ENCODE assay signal across 2 cellular contexts in the genomic region with DNA sequence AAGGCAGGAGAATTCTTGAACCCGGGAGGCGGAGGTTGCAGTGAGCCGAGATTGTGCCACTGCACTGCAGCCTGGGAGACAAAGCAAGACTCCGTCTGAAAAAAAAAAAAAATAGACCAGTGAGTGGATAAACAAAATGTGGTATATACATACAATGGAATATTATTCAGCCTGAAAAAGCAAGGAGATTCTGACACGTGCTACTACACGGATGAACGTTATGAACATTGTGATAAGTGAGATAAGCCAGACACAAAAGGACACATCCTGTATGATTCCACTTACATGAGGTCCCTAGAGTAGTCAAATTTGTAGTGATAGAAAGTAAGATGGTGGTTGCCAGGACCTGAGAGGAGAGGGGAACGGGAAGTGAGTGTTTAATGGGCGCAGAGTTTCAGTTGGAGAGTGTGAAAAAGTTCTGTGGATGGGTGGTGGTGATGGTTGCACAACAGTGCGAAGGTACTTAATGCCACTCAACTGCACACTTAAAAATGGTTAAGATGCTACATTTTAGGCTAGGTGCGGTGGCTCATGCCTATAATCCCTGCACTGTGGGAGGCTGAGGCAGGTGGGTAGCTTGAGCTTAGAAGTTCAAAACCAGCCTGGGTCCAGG.
TF ChIP-seq lines count a peak whose summit lies in the region.

No MANE protein-coding gene starts in this region.

TF ChIP-seq in HCT116, 20 proteins besides CTCF, POLR2A, EP300 and RAD21:
- TF ChIP-seq SRF (IDR thresholded peaks at IDR 0.05; ENCODE audit: low read depth) (no peak), ATF3 (IDR thresholded peaks at IDR 0.05) (no peak), REST (IDR thresholded peaks at IDR 0.05; ENCODE audit: low read depth) (no peak), SP1 (IDR thresholded peaks at IDR 0.05; ENCODE audit: low read depth) (no peak), EGR1 (IDR thresholded peaks at IDR 0.05; ENCODE audit: low read depth) (no peak), JUND (IDR thresholded peaks at IDR 0.05) (no peak), YY1 (IDR thresholded peaks at IDR 0.05; ENCODE audit: extremely low read depth, insufficient replicate concordance, low read depth, low read length) (no peak), MAX (IDR thresholded peaks at IDR 0.05) (no peak), EZH2phosphoT487 (IDR thresholded peaks at IDR 0.05; ENCODE audit: borderline replicate concordance) (no peak), ZBTB33 (IDR thresholded peaks at IDR 0.05; ENCODE audit: extremely low read depth, insufficient replicate concordance, low read length) (no peak), CEBPB (IDR thresholded peaks at IDR 0.05; ENCODE audit: low read depth) (no peak), POLR2AphosphoS5 (IDR thresholded peaks at IDR 0.05; ENCODE audit: low read depth, low read length) (no peak), ELF1 (IDR thresholded peaks at IDR 0.05; ENCODE audit: borderline replicate concordance, low read depth) (no peak), EZH2 (IDR thresholded peaks at IDR 0.05) (no peak), FOSL1 (IDR thresholded peaks at IDR 0.05; ENCODE audit: low read depth) (no peak), TCF7L2 (IDR thresholded peaks at IDR 0.05; ENCODE audit: borderline replicate concordance, extremely low read depth, insufficient read depth, insufficient read length) (no peak), CBX3 (IDR thresholded peaks at IDR 0.05; ENCODE audit: low read depth) (no peak), ZNF274 (IDR thresholded peaks at IDR 0.05; ENCODE audit: low read depth, low read length) (no peak), ZFX (IDR thresholded peaks at IDR 0.05) (no peak), SIN3A (IDR thresholded peaks at IDR 0.05; ENCODE audit: low read depth) (no peak)

TF ChIP-seq in H1, 55 proteins besides CTCF, POLR2A, EP300 and RAD21:
- TF ChIP-seq CREB1 (IDR thresholded peaks at IDR 0.05) (no peak), BACH1 (IDR thresholded peaks at IDR 0.05; ENCODE audit: low read length) (no peak), RFX5 (IDR thresholded peaks at IDR 0.05; ENCODE audit: borderline replicate concordance, low read depth, low read length) (no peak), SUZ12 (IDR thresholded peaks at IDR 0.05; ENCODE audit: low read length) (no peak), RNF2 (IDR thresholded peaks at IDR 0.05; ENCODE audit: borderline replicate concordance, low read depth, low read length, missing control alignments, poor library complexity, severe bottlenecking) (no peak), FOSL1 (IDR thresholded peaks at IDR 0.05; ENCODE audit: insufficient read depth, low read depth, low read length) (no peak), SAP30 (IDR thresholded peaks at IDR 0.05; ENCODE audit: insufficient read depth, insufficient replicate concordance, low read length) (no peak), SRF (IDR thresholded peaks at IDR 0.05; ENCODE audit: low read depth, low read length) (no peak), HDAC2 (IDR thresholded peaks at IDR 0.05; ENCODE audit: borderline replicate concordance in 1 of 2, low read depth in 2 of 2, low read length in 2 of 2) (no peak), CHD1 (IDR thresholded peaks at IDR 0.05; ENCODE audit: low read depth, low read length) (no peak), SIX5 (IDR thresholded peaks at IDR 0.05; ENCODE audit: low read depth, low read length) (no peak), TAF1 (IDR thresholded peaks at IDR 0.05; ENCODE audit: low read depth, low read length) (no peak), CBX5 (IDR thresholded peaks at IDR 0.05; ENCODE audit: low read depth, low read length) (no peak)
- TF ChIP-seq, protein P1, sequence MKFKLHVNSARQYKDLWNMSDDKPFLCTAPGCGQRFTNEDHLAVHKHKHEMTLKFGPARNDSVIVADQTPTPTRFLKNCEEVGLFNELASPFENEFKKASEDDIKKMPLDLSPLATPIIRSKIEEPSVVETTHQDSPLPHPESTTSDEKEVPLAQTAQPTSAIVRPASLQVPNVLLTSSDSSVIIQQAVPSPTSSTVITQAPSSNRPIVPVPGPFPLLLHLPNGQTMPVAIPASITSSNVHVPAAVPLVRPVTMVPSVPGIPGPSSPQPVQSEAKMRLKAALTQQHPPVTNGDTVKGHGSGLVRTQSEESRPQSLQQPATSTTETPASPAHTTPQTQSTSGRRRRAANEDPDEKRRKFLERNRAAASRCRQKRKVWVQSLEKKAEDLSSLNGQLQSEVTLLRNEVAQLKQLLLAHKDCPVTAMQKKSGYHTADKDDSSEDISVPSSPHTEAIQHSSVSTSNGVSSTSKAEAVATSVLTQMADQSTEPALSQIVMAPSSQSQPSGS (IDR thresholded peaks at IDR 0.05; ENCODE audit: low read length), result no peak
- TF ChIP-seq, protein P2, sequence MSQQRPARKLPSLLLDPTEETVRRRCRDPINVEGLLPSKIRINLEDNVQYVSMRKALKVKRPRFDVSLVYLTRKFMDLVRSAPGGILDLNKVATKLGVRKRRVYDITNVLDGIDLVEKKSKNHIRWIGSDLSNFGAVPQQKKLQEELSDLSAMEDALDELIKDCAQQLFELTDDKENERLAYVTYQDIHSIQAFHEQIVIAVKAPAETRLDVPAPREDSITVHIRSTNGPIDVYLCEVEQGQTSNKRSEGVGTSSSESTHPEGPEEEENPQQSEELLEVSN (IDR thresholded peaks at IDR 0.05), result no peak
